ENCODE assay signal across 11 cellular contexts in the genomic region with DNA sequence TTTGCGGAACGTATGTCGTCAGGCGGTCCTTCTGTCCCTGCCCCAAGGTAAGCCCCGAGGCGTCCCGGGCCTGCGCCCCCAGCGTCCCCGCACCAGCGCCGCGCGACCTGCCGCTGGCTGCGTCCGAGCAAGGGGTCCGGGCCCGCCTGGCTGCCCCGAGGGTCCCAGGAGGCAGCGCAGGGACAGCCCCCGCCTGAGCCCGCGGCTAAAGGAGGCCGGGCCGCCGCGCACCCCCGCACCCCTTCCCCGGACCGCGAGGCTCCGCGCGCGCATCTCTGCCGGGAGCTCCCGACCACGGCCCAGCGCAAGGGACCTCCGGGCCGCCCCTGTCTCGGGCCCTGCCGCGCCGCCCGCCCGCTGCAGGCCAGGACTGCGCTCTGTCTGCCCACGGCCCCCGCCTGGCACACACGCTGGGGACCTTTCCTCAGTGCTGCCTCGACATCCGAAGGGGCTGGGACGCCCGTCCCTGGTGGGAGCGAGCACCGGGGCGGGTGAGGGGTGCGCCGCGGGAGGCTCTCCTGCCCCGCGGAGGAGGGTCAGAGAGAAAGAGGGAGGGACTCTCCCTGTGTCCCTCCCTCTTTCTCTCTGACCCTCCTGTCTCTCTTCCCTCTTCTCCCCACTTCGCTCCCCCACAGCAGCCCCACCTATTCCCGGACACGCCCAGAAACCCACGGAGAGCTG. TPM values are rescaled to one million over a fixed set of nuclear protein-coding genes. Genes with fewer than 3 reads are reported as not detected.
DNase-seq lines count a peak whose midpoint lies in the region; ATAC-seq and TF ChIP-seq lines count a peak whose summit lies in the region.
"Had no signal": no experiment of that assay in that cellular context is flagged by ENCODE, and none has a peak within 500 bp of the region (broad histone marks: within the 10 kb centered on the region; RNA-seq: fewer than 3 reads in every experiment).

No MANE protein-coding gene starts in this region.

- no peak overlapping the region for H3K27ac ChIP-seq in right cardiac atrium (ENCODE audit: low read length)
- H3K27ac ChIP-seq: epithelial cell of prostate had no signal

- peak; percentile 44 for DNase-seq in GM13977 (ENCODE audit: low spot score)
- DNase-seq in adipocyte (ENCODE audit: low read depth) = peak; percentile 42
- peak in 1 of 3 donors; percentile 38 for DNase-seq in right cardiac atrium
- peak; percentile 55 for DNase-seq in sciatic nerve (ENCODE audit: low spot score)
- no peak for DNase-seq in activated effector memory CD4-positive, alpha-beta T cell treated with Interleukin-2 at 50 U/mL for 16 hours
- no peak for DNase-seq in NCI-H446 (lab: John Stamatoyannopoulos, UW)
- DNase-seq in SK-N-DZ (ENCODE audit: low spot score) = no peak
- no peak for DNase-seq in globus pallidus (ENCODE audit: low spot score)
- DNase-seq: KBM-7, T-cell had no signal

- ATAC-seq in right cardiac atrium (peak; percentile 49), sciatic nerve (peak; percentile 68)

- no peak for TF ChIP-seq CTCF in GM13977 (IDR thresholded peaks at IDR 0.05; ENCODE audit: extremely low read depth, insufficient read depth, missing control alignments)

- intact Hi-C loops in right cardiac atrium (cut with DNase I) = no loop called here
- intact Hi-C loops in sciatic nerve (cut with DNase I) = no loop called here

- peaks cover 9% of the 10 kb centered on the region for H3K36me3 ChIP-seq in adipocyte (ENCODE audit: control insufficient read depth, insufficient read depth, low read length, severe bottlenecking)

- peak overlapping the region; percentile 72 for H3K9ac ChIP-seq in adipocyte (ENCODE audit: low read length)

- H3K4me1 ChIP-seq in adipocyte (ENCODE audit: control insufficient read depth, insufficient read depth, low read length) (peaks cover 4% of the 10 kb centered on the region), right cardiac atrium (ENCODE audit: control insufficient read depth, insufficient read depth, low read length) (no peaks in the 10 kb centered on the region)

- H3K9me3 ChIP-seq in adipocyte (ENCODE audit: control insufficient read depth, low read length) (no peaks in the 10 kb centered on the region), right cardiac atrium (ENCODE audit: control insufficient read depth, low read length) (no peaks in the 10 kb centered on the region)

- in situ Hi-C loops in GM13977 (cut with MboI; ENCODE audit: low pct_unique_long_range_greater_than_20kb, low sequenced_read_pairs, unreplicated experiment) = loop anchor here (25.0 kb wide), 1 partner anchor 1225 kb away; a partner anchor contains a TSS

- H3K4me3 ChIP-seq in adipocyte (ENCODE audit: low read length) (peak overlapping the region; percentile 76), right cardiac atrium (ENCODE audit: low read length) (peak overlapping the region; percentile 34)

- WGBS in right cardiac atrium = 3% methylated on average over 68 of the region's 68 CpGs

- H3K27me3 ChIP-seq in adipocyte (replicated peaks; ENCODE audit: control insufficient read depth, insufficient read depth, low read length) = no peaks in the 10 kb centered on the region
- no peaks in the 10 kb centered on the region for H3K27me3 ChIP-seq in right cardiac atrium (ENCODE audit: control insufficient read depth, insufficient read depth)

RNA-seq across cellular contexts. Expression of a gene that starts 25.0 kb away (rescaled TPM):
- not detected for total RNA-seq in right cardiac atrium
- polyA plus RNA-seq in right cardiac atrium = not detected
- 16.7 TPM for total RNA-seq in sciatic nerve
- polyA plus RNA-seq in SK-N-DZ (2014; cell fraction: cytosol; rRNA removed) = not detected in 2 replicates
- not detected in 2 replicates for polyA plus RNA-seq in SK-N-DZ (2014; cell fraction: nucleus; rRNA removed)

Comparison
In these comparisons a context has a peak if more than half of its experiments do, and no peak if none do; other contexts are left out.
1. DNase-seq: peak in GM13977 (single experiment), adipocyte (single experiment) and sciatic nerve (single experiment); none in activated effector memory CD4-positive, alpha-beta T cell treated with Interleukin-2 at 50 U/mL for 16 hours (single experiment), NCI-H446 (0 of 2), SK-N-DZ (single experiment) and globus pallidus (single experiment).
2. RNA of a gene that starts 25.0 kb away (total RNA-seq): 16.7 TPM in sciatic nerve (single experiment); not detected in right cardiac atrium; every median in the first group is over 10 times any median in the second.